In the genomic region with DNA sequence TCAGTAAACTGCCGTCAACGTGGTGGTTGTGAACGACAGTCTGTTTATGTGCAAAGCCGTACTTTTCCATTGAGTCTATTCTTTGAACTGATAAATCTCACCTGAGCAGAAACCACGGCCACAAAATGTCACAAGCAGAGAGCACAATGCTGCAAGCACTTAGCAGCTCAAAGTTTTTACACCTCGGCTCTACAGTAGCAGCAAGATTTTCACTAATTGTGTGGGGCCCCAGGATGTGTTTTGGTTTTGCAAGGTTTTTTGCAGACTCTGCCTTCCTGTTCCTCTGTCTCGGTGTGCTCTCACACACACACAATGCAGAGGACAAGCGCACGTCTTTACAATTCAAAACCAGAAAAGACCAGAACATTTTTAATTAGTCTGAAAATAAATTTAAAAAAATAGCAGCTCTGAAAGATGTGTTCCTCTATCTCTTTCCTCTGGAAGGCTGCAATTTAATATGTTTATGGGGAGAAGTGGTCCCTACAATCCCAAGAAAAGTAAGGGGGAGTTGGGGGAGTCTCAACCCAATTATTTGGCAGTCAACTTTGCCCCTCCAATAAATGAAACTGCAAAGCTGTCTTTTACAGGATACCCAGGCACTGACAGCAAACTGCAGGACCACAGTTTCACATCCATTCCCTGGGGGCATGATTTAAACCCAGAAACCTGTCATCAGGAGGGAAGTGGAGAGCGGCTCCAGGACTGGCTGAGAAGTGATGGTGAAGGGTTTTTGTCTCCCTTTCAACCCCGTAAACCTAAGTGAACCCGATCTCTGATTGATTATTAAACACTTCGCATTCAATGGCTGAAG, we compare ENCODE assay signal across 8 cellular contexts.
DNase-seq lines count a peak whose midpoint lies in the region; ATAC-seq and TF ChIP-seq lines count a peak whose summit lies in the region.

No MANE protein-coding gene starts in this region.

- peak; percentile 31 for TF ChIP-seq POLR2A in GM15510 (IDR thresholded peaks at IDR 0.05; ENCODE audit: borderline replicate concordance, extremely low read depth, insufficient read length)

- peak; percentile 60 for ATAC-seq in GM21825 (IDR thresholded peaks at IDR 0.05; ENCODE audit: unreplicated experiment)

- DNase-seq in NAMALWA (ENCODE audit: low spot score) (peak; percentile 65), NCI-H187 treated with DMSO at 0.1 percent for 48 hours (lab: John Stamatoyannopoulos, UW) (no peak), NCI-H1930 (lab: John Stamatoyannopoulos, UW) (no peak), NCI-H2227 (lab: John Stamatoyannopoulos, UW; ENCODE audit: unreplicated experiment) (no peak)
- DNase-seq in activated naive CD4-positive, alpha-beta T cell treated with anti-CD3 and anti-CD28 coated beads, Interleukin-2, amount 50 U/mL, for 16 hours = peak; percentile 24
- DNase-seq in stimulated activated CD4-positive, alpha-beta T cell treated with anti-CD3 and anti-CD28 coated beads, Interleukin-2, amount 100 ng/mL, for 4 hours (ENCODE audit: low read depth) = peak; percentile 19

Comparison
In these comparisons a context has a peak if more than half of its experiments do, and no peak if none do; other contexts are left out.
1. DNase-seq: peak in NAMALWA (single experiment), activated naive CD4-positive, alpha-beta T cell treated with anti-CD3 and anti-CD28 coated beads, Interleukin-2, amount 50 U/mL, for 16 hours (single experiment) and stimulated activated CD4-positive, alpha-beta T cell treated with anti-CD3 and anti-CD28 coated beads, Interleukin-2, amount 100 ng/mL, for 4 hours (single experiment); none in NCI-H187 treated with DMSO at 0.1 percent for 48 hours (single experiment), NCI-H1930 (0 of 2) and NCI-H2227 (single experiment).